Comparison of ENCODE assay signal across 11 cellular contexts in the genomic region with DNA sequence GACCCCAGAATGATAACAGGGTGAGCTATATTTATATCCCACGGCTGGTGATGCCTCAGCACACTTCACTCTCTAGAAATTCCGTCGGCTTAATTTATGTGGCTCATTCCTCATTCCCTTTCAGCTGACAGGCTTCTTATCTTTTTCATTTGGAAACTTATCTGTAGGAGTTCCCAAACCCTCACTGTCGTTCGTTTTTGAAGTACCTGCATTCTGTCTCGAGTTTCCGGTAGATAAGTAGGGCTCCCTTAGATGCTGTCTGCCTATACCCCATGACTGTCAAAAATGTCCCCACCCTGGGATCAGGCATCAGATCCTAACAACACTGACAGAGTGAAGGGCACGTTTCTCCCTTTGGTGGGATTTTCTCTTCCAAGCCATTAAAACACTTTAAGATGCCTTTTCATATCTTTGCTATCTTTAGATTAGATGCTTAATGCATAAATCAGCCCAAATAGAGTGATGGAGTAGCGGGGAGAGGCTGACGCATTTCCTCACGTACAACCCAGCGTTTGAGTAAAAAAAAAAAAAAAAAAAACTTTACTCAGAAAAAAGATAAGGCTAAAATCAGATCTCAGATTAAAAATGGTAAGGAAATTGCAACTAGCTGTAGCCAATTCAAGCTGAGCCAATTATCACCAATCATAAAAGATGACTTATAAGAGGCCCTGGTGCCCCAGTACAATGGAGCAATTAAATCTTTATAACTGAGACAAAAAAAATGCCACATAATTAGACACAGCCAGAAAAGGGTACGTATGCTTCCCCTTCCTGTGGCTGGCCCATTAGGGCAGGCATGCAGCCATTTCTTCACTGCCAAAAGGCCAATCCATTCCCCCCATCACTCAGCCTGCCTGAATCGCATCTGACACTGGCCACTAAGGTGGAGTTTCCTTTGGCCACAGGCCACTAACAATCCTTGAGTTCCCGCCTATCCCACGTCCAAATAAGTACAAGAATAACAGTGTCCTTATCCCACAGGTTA. TPM values are rescaled to one million over a fixed set of nuclear protein-coding genes. Genes with fewer than 3 reads are reported as not detected.
A peak's percentile ranks its signal among the peaks of the same experiment; 100 is the strongest.
DNase-seq lines count a peak whose midpoint lies in the region; ATAC-seq, FAIRE-seq and TF ChIP-seq lines count a peak whose summit lies in the region.
"Had no signal": no experiment of that assay in that cellular context is flagged by ENCODE, and none has a peak within 500 bp of the region (broad histone marks: within the 10 kb centered on the region; RNA-seq: fewer than 3 reads in every experiment).

No MANE protein-coding gene starts in this region.

- TF ChIP-seq POLR2A in IMR-90 (IDR thresholded peaks at IDR 0.05; ENCODE audit: low read depth, low read length) (no peak), adrenal gland (IDR thresholded peaks at IDR 0.05) (no peak)

- H2BK15ac ChIP-seq in IMR-90 (ENCODE audit: low read depth, low read length), result no peak overlapping the region

- H2BK120ac ChIP-seq in IMR-90 (ENCODE audit: low read depth, low read length), result no peak overlapping the region

- H3K4me1 Mint-ChIP-seq in Caco-2 (ENCODE audit: low read depth, unreplicated experiment), result peaks cover 25% of the 10 kb centered on the region
- peaks cover 46 to 74% (median 63%) of the 10 kb centered on the region in 7 donors for H3K4me1 Mint-ChIP-seq in naive thymus-derived CD4-positive, alpha-beta T cell

- POLR2A ChIA-PET in Caco-2 (lab: Charles Lee) (no interaction called here), IMR-90 (lab: Charles Lee; ENCODE audit: unreplicated experiment) (no interaction called here)
- POLR2A ChIA-PET in naive thymus-derived CD4-positive, alpha-beta T cell (lab: Charles Lee), result interaction anchor here (0.6 to 2.0 kb wide), 11 partner anchors 10 to 155 kb away, joined by 3 to 5 read pairs (median 3); no protein-coding TSS in a partner anchor

- peaks cover 67 to 77% of the 10 kb centered on the region in 2 experiments for H3K79me1 ChIP-seq in IMR-90 (ENCODE audit: low read depth in 1 of 2, low read length in 2 of 2)

- peaks cover 16% of the 10 kb centered on the region for H3K9me1 ChIP-seq in IMR-90 (ENCODE audit: insufficient read depth, low read length)

- H3K23ac ChIP-seq in IMR-90 (ENCODE audit: low read depth, low read length), result peak overlapping the region; percentile 37; the same call in 1 of the 2 replicates

- CTCF ChIA-PET in Caco-2 (lab: Charles Lee) (no interaction called here), IMR-90 (lab: Yijun Ruan, JAX) (no interaction called here)
- CTCF ChIA-PET in naive thymus-derived CD4-positive, alpha-beta T cell (lab: Charles Lee), result interaction anchor here (0.6 to 1.2 kb wide), 2 partner anchors 178 to 348 kb away, joined by 3 read pairs; no protein-coding TSS in a partner anchor

- no peak overlapping the region for H2AK9ac ChIP-seq in IMR-90 (replicated peaks; ENCODE audit: low read depth, low read length, poor library complexity)

- H2AFZ ChIP-seq in IMR-90 (replicated peaks; ENCODE audit: low read length, poor library complexity), result no peak overlapping the region

- no peak overlapping the region for H3K9ac ChIP-seq in IMR-90 (ENCODE audit: low read depth, low read length)

- no peak overlapping the region for H3K14ac ChIP-seq in IMR-90 (replicated peaks; ENCODE audit: low read depth, low read length)

- H3K27me3 Mint-ChIP-seq in Caco-2 (ENCODE audit: insufficient read depth, unreplicated experiment), result no peaks in the 10 kb centered on the region
- H3K27me3 Mint-ChIP-seq in naive thymus-derived CD4-positive, alpha-beta T cell, result no peaks in the 10 kb centered on the region

- peaks cover 21% of the 10 kb centered on the region for H4K20me1 ChIP-seq in IMR-90 (ENCODE audit: insufficient read depth, low read length)

- DNase-seq in Caco-2 (peak in 1 of 2 experiments; percentile 46), IMR-90 (no peak), adrenal gland (peak in 4 of 7 donors; percentile 32 to 60 (median 37)), head of caudate nucleus (no peak), GM19239 (ENCODE audit: insufficient read length, low spot score) (no peak)
- DNase-seq in naive thymus-derived CD4-positive, alpha-beta T cell, result peak in 7 of 9 donors; percentile 64 to 76 (median 68)
- DNase-seq: NCI-H510A treated with DMSO at 0.1 percent for 48 hours had no signal

- no peak for FAIRE-seq in GM19239 (lab: Jason Lieb, UNC)

- H4K5ac ChIP-seq in IMR-90 (ENCODE audit: low read depth, low read length), result peak overlapping the region; percentile 35; the same call in 1 of the 2 replicates

- no peak overlapping the region for H4K8ac ChIP-seq in IMR-90 (ENCODE audit: low read depth in 2 of 2, low read length in 2 of 2)

- TF ChIP-seq CTCF in Caco-2 (IDR thresholded peaks at IDR 0.05; ENCODE audit: insufficient read depth in 1 of 2, low read depth in 1 of 2, low read length in 1 of 2, severe bottlenecking in 1 of 2, unreplicated experiment in 1 of 2) (no peak), IMR-90 (conservative IDR thresholded peaks at IDR 0.05; ENCODE audit: low read depth, low read length) (no peak), adrenal gland (IDR thresholded peaks at IDR 0.05) (no peak)

- H3K4me3 ChIP-seq in Caco-2 (ENCODE audit: low read depth, low read length) (no peak overlapping the region), IMR-90 (ENCODE audit: insufficient read depth, low read depth, low read length) (no peak overlapping the region), adrenal gland (no peak overlapping the region)
- no peak overlapping the region for H3K4me3 ChIP-seq in naive thymus-derived CD4-positive, alpha-beta T cell (ENCODE audit: low read length)
- H3K4me3 ChIP-seq: skin epidermis, suprapubic skin had no signal

- no peak for TF ChIP-seq RAD21 in IMR-90 (IDR thresholded peaks at IDR 0.05; ENCODE audit: low read length)

- no peak overlapping the region for H3K18ac ChIP-seq in IMR-90 (ENCODE audit: low read depth, low read length)

- H4K91ac ChIP-seq in IMR-90 (ENCODE audit: insufficient read depth, low read depth, low read length), result no peak overlapping the region

- H3K4ac ChIP-seq in IMR-90 (ENCODE audit: low read depth, low read length), result no peak overlapping the region

- peak overlapping the region; percentile 23 for H3K4me3 Mint-ChIP-seq in Caco-2 (ENCODE audit: unreplicated experiment)
- peak overlapping the region; percentile 68 to 86 (median 79) for H3K4me3 Mint-ChIP-seq in naive thymus-derived CD4-positive, alpha-beta T cell

- H3K36me3 Mint-ChIP-seq in Caco-2 (ENCODE audit: insufficient read depth, unreplicated experiment), result peaks cover 5% of the 10 kb centered on the region
- peaks cover 7 to 64% (median 40%) of the 10 kb centered on the region in 5 donors for H3K36me3 Mint-ChIP-seq in naive thymus-derived CD4-positive, alpha-beta T cell

- H3K9me3 ChIP-seq in Caco-2 (peaks cover 11% of the 10 kb centered on the region), IMR-90 (ENCODE audit: control insufficient read depth, insufficient read depth, low read length) (peaks cover 4% of the 10 kb centered on the region), adrenal gland (replicated peaks in 1 of 3) (no peaks in the 10 kb centered on the region)
- no peaks in the 10 kb centered on the region for H3K9me3 ChIP-seq in naive thymus-derived CD4-positive, alpha-beta T cell (ENCODE audit: control insufficient read depth in 2 of 3, low read length in 3 of 3)
- H3K9me3 ChIP-seq: suprapubic skin had no signal

- in situ Hi-C loops in IMR-90 (cut with MboI; ENCODE audit: low sequenced_read_pairs), result no loop called here

- no peak overlapping the region; the same call in 1 of the 2 replicates for H3K56ac ChIP-seq in IMR-90 (ENCODE audit: extremely low read depth, insufficient read depth, low read length)

- no peak overlapping the region for H3K4me2 ChIP-seq in IMR-90 (ENCODE audit: low read depth, low read length)

- dilution Hi-C loops in IMR-90 (cut with HindIII; ENCODE audit: low sequenced_read_pairs, unreplicated experiment), result no loop called here

- ATAC-seq in IMR-90 (ENCODE audit: low read depth) (no peak), HG02981 (IDR thresholded peaks at IDR 0.05; ENCODE audit: unreplicated experiment) (no peak), GM18873 (IDR thresholded peaks at IDR 0.05; ENCODE audit: low FRiP score, unreplicated experiment) (no peak)
- ATAC-seq in naive thymus-derived CD4-positive, alpha-beta T cell, result peak; percentile 77

- H3K27ac Mint-ChIP-seq in Caco-2 (ENCODE audit: unreplicated experiment), result peak overlapping the region; percentile 26
- peak overlapping the region; percentile 49 to 99 (median 95) for H3K27ac Mint-ChIP-seq in naive thymus-derived CD4-positive, alpha-beta T cell

- 65% methylated on average over 3 of the region's 16 CpGs; no CpG with 5 or more reads in 1 of the 2 experiments for WGBS in IMR-90 (ENCODE audit: extremely low coverage in 2 of 2, insufficient read length in 1 of 2), 2 experiments
- 29 to 36% (median 33%) methylated on average over 16 of the region's 16 CpGs for WGBS in adrenal gland, 4 donors

- H2BK5ac ChIP-seq in IMR-90 (ENCODE audit: low read depth, low read length, poor library complexity, severe bottlenecking), result no peak overlapping the region

- H3K27ac ChIP-seq in IMR-90 (ENCODE audit: insufficient read depth, low read length), result no peak overlapping the region
- peak overlapping the region in 2 of 5 donors; percentile 15 to 55 for H3K27ac ChIP-seq in adrenal gland
- peak overlapping the region; percentile 68 for H3K27ac ChIP-seq in naive thymus-derived CD4-positive, alpha-beta T cell (ENCODE audit: low read depth, low read length)
- H3K27ac ChIP-seq: skin epidermis, suprapubic skin had no signal

- H3K4me1 ChIP-seq in Caco-2, result peaks cover 21% of the 10 kb centered on the region
- no peaks in the 10 kb centered on the region for H3K4me1 ChIP-seq in IMR-90 (ENCODE audit: control insufficient read depth, insufficient read depth, low read length)
- peaks cover 0 to 11% of the 10 kb centered on the region in 2 donors for H3K4me1 ChIP-seq in adrenal gland (replicated peaks in 1 of 2)
- H3K4me1 ChIP-seq in naive thymus-derived CD4-positive, alpha-beta T cell (ENCODE audit: control insufficient read depth in 2 of 2, insufficient read depth in 2 of 2, low read length in 2 of 2), result peaks cover 6 to 35% of the 10 kb centered on the region in 2 donors
- H3K4me1 ChIP-seq: suprapubic skin had no signal

- intact Hi-C loops in Caco-2 (cut with micrococcal nuclease; ENCODE audit: unreplicated experiment), result no loop called here
- intact Hi-C loops in IMR-90 (cut with micrococcal nuclease), result no loop called here
- intact Hi-C loops in adrenal gland (cut with DNase I), result no loop called here
- intact Hi-C loops in naive thymus-derived CD4-positive, alpha-beta T cell (cut with micrococcal nuclease), result loop anchor here (1.0 to 5.0 kb wide), 6 partner anchors 8 to 419 kb away; no protein-coding TSS in a partner anchor
- intact Hi-C loops in head of caudate nucleus (cut with DNase I), result no loop called here

- H3K36me3 ChIP-seq in Caco-2 (ENCODE audit: control insufficient read depth, insufficient read depth, low read length), result no peaks in the 10 kb centered on the region
- H3K36me3 ChIP-seq in IMR-90 (ENCODE audit: control insufficient read depth, insufficient read depth, low read length), result peaks cover 27% of the 10 kb centered on the region
- no peaks in the 10 kb centered on the region for H3K36me3 ChIP-seq in adrenal gland (replicated peaks in 1 of 2)
- H3K36me3 ChIP-seq in naive thymus-derived CD4-positive, alpha-beta T cell (ENCODE audit: control insufficient read depth in 2 of 3, insufficient read depth in 3 of 3, low read length in 3 of 3), result peaks cover 0 to 10% (median 4%) of the 10 kb centered on the region in 3 experiments
- H3K36me3 ChIP-seq: suprapubic skin had no signal

- BruUV-seq in Caco-2 (replicated peaks; lab: Mats Ljungman, UMichigan) (no TSS peak), IMR-90 (replicated peaks; lab: Mats Ljungman, UMichigan) (no TSS peak)

- no peak overlapping the region for H2BK20ac ChIP-seq in IMR-90 (ENCODE audit: low read depth, low read length)

- peaks cover 16% of the 10 kb centered on the region for H3K9me3 Mint-ChIP-seq in Caco-2 (ENCODE audit: unreplicated experiment)
- peaks cover 0 to 11% (median 3%) of the 10 kb centered on the region in 11 donors for H3K9me3 Mint-ChIP-seq in naive thymus-derived CD4-positive, alpha-beta T cell

- H3K27me3 ChIP-seq in Caco-2 (replicated peaks; ENCODE audit: control insufficient read depth, insufficient read depth, low read length) (no peaks in the 10 kb centered on the region), IMR-90 (ENCODE audit: control insufficient read depth, insufficient read depth, low read length) (no peaks in the 10 kb centered on the region), adrenal gland (no peaks in the 10 kb centered on the region)
- H3K27me3 ChIP-seq in naive thymus-derived CD4-positive, alpha-beta T cell (ENCODE audit: control insufficient read depth in 2 of 2, insufficient read depth in 2 of 2, low read length in 2 of 2), result no peaks in the 10 kb centered on the region
- H3K27me3 ChIP-seq: suprapubic skin had no signal

- peak overlapping the region; percentile 35; the same call in 1 of the 2 replicates for H2AK5ac ChIP-seq in IMR-90 (ENCODE audit: low read depth, low read length)

RNA-seq across cellular contexts. Expression of a gene that starts 45.1 kb away (rescaled TPM):
- total RNA-seq in Caco-2 (2022) (8.3 and 10.2 TPM in 2 replicates), IMR-90 (2012; rRNA removed) (52.0 and 52.2 TPM in 2 replicates), adrenal gland (10 to 100 TPM in 6 of 8 donors, 1 to 10 TPM in 2; 8.3 to 35.7 (median 23.3) TPM)
- polyA plus RNA-seq in IMR-90 (2012; rRNA removed) (44.8 and 45.0 TPM in 2 replicates), adrenal gland (10 to 100 TPM; 10.3 to 15.6 (median 11.8) TPM)
- polyA plus RNA-seq in IMR-90 (2012; cell fraction: cytosol; rRNA removed), result 37.9 and 67.2 TPM in 2 replicates
- polyA plus RNA-seq in IMR-90 (2012; cell fraction: nucleus; rRNA removed; ENCODE audit: low replicate concordance), result 19.1 and 28.3 TPM in 2 replicates
- total RNA-seq in naive thymus-derived CD4-positive, alpha-beta T cell, result 10 to 100 TPM; 51.1 to 68.8 (median 61.5) TPM
- 10 to 100 TPM; 44.8 to 53.2 TPM for polyA plus RNA-seq in naive thymus-derived CD4-positive, alpha-beta T cell

Comparison
In these comparisons a context has a peak if more than half of its experiments do, and no peak if none do; other contexts are left out.
1. DNase-seq: peak in adrenal gland (4 of 7) and naive thymus-derived CD4-positive, alpha-beta T cell (7 of 9); none in IMR-90 (single experiment), head of caudate nucleus (0 of 42) and GM19239 (single experiment).
2. intact Hi-C loops: an anchor here in naive thymus-derived CD4-positive, alpha-beta T cell (1.0 to 5.0 kb wide); none called in Caco-2, IMR-90, adrenal gland and head of caudate nucleus.